Comparison of ENCODE assay signal across 11 cellular contexts in genomic region chr11:58640386-58641023, GRCh38. TPM values are rescaled to one million over a fixed set of nuclear protein-coding genes. Genes with fewer than 3 reads are reported as not detected.
DNase-seq lines count a peak whose midpoint lies in the region; ATAC-seq lines count a peak whose summit lies in the region.
"Had no signal": no experiment of that assay in that cellular context is flagged by ENCODE, and none has a peak within 500 bp of the region (broad histone marks: within the 10 kb centered on the region; RNA-seq: fewer than 3 reads in every experiment).

No MANE protein-coding gene starts in this region.

- H3K4me3 ChIP-seq in CD4-positive, CD25-positive, alpha-beta regulatory T cell (ENCODE audit: low read depth, low read length): no peak overlapping the region
- peak overlapping the region in 1 of 2 donors; percentile 43 for H3K4me3 ChIP-seq in mucosa of rectum (ENCODE audit: low read length in 2 of 2)

- H3K4me1 Mint-ChIP-seq in CD4-positive, CD25-positive, alpha-beta regulatory T cell: peaks cover 14 to 27% (median 18%) of the 10 kb centered on the region in 4 donors
- H3K4me1 Mint-ChIP-seq in activated CD8-positive, alpha-beta T cell treated with anti-CD3 and anti-CD28 coated beads, Interleukin-2, amount 10 ng/mL, durations not matched to agents 7 days and 5 days (ENCODE audit: low read depth): peaks cover 13% of the 10 kb centered on the region
- peaks cover 9% of the 10 kb centered on the region for H3K4me1 Mint-ChIP-seq in activated CD4-positive, alpha-beta memory T cell treated with anti-CD3 and anti-CD28 coated beads, Interleukin-2, amount 10 ng/mL, durations not matched to agents 7 days and 5 days

- peak; percentile 74 to 76 for ATAC-seq in CD4-positive, CD25-positive, alpha-beta regulatory T cell (ENCODE audit: low read depth in 2 of 2)
- ATAC-seq in GM18861 (IDR thresholded peaks at IDR 0.05; ENCODE audit: unreplicated experiment) (peak; percentile 49), GM21515 (IDR thresholded peaks at IDR 0.05; ENCODE audit: unreplicated experiment) (no peak), HG02623 (IDR thresholded peaks at IDR 0.05; ENCODE audit: unreplicated experiment) (no peak)
- ATAC-seq in activated CD8-positive, alpha-beta T cell treated with anti-CD3 and anti-CD28 coated beads, Interleukin-2, amount 10 ng/mL, durations not matched to agents 7 days and 5 days: peak; percentile 67
- ATAC-seq: esophagus mucosa had no signal

- H3K36me3 ChIP-seq in CD4-positive, CD25-positive, alpha-beta regulatory T cell (ENCODE audit: control insufficient read depth, insufficient read depth, low read length): no peaks in the 10 kb centered on the region
- H3K36me3 ChIP-seq in mucosa of rectum (ENCODE audit: control insufficient read depth in 2 of 2, insufficient read depth in 2 of 2, low read length in 2 of 2): no peaks in the 10 kb centered on the region

- peak in 2 of 3 donors; percentile 35 to 61 for DNase-seq in CD4-positive, CD25-positive, alpha-beta regulatory T cell
- DNase-seq in activated CD8-positive, alpha-beta T cell treated with anti-CD3 and anti-CD28 coated beads, Interleukin-2, amount 10 ng/mL, durations not matched to agents 7 days and 5 days: no peak
- no peak for DNase-seq in activated CD4-positive, alpha-beta memory T cell treated with anti-CD3 and anti-CD28 coated beads, Interleukin-2, amount 10 ng/mL, durations not matched to agents 7 days and 5 days
- no peak for DNase-seq in DMS79 treated with DMSO at 0.1 percent for 48 hours (lab: John Stamatoyannopoulos, UW)
- DNase-seq: Calu3, caudate nucleus had no signal

- peak overlapping the region; percentile 45 to 84 (median 62) for H3K27ac Mint-ChIP-seq in CD4-positive, CD25-positive, alpha-beta regulatory T cell
- H3K27ac Mint-ChIP-seq in activated CD8-positive, alpha-beta T cell treated with anti-CD3 and anti-CD28 coated beads, Interleukin-2, amount 10 ng/mL, durations not matched to agents 7 days and 5 days: peak overlapping the region; percentile 33
- no peak overlapping the region for H3K27ac Mint-ChIP-seq in activated CD4-positive, alpha-beta memory T cell treated with anti-CD3 and anti-CD28 coated beads, Interleukin-2, amount 10 ng/mL, durations not matched to agents 7 days and 5 days

- no peak overlapping the region for H3K9ac ChIP-seq in mucosa of rectum (ENCODE audit: low read depth in 1 of 2, low read length in 2 of 2)

- peaks cover 0 to 2% (median 0%) of the 10 kb centered on the region in 7 donors for H3K9me3 Mint-ChIP-seq in CD4-positive, CD25-positive, alpha-beta regulatory T cell
- H3K9me3 Mint-ChIP-seq in activated CD8-positive, alpha-beta T cell treated with anti-CD3 and anti-CD28 coated beads, Interleukin-2, amount 10 ng/mL, durations not matched to agents 7 days and 5 days (ENCODE audit: insufficient read depth): no peaks in the 10 kb centered on the region
- peaks cover 3% of the 10 kb centered on the region for H3K9me3 Mint-ChIP-seq in activated CD4-positive, alpha-beta memory T cell treated with anti-CD3 and anti-CD28 coated beads, Interleukin-2, amount 10 ng/mL, durations not matched to agents 7 days and 5 days

- no peaks in the 10 kb centered on the region for H3K27me3 Mint-ChIP-seq in CD4-positive, CD25-positive, alpha-beta regulatory T cell
- no peaks in the 10 kb centered on the region for H3K27me3 Mint-ChIP-seq in activated CD8-positive, alpha-beta T cell treated with anti-CD3 and anti-CD28 coated beads, Interleukin-2, amount 10 ng/mL, durations not matched to agents 7 days and 5 days (ENCODE audit: low read depth)
- H3K27me3 Mint-ChIP-seq in activated CD4-positive, alpha-beta memory T cell treated with anti-CD3 and anti-CD28 coated beads, Interleukin-2, amount 10 ng/mL, durations not matched to agents 7 days and 5 days: peaks cover 2% of the 10 kb centered on the region

- no peak overlapping the region for H3K27ac ChIP-seq in CD4-positive, CD25-positive, alpha-beta regulatory T cell (ENCODE audit: insufficient read depth, low read length, poor library complexity, severe bottlenecking)
- H3K27ac ChIP-seq in mucosa of rectum (ENCODE audit: low read depth in 2 of 2, low read length in 2 of 2): peak overlapping the region; percentile 34 to 43

- H3K4me1 ChIP-seq in CD4-positive, CD25-positive, alpha-beta regulatory T cell (ENCODE audit: control insufficient read depth, insufficient read depth, low read length, poor library complexity, severe bottlenecking): peaks cover 20% of the 10 kb centered on the region
- H3K4me1 ChIP-seq in mucosa of rectum (ENCODE audit: control insufficient read depth in 2 of 2, insufficient read depth in 2 of 2, low read length in 2 of 2): peaks cover 14 to 33% of the 10 kb centered on the region in 2 donors

- CTCF ChIA-PET in activated CD8-positive, alpha-beta T cell treated with anti-CD3 and anti-CD28 coated beads, Interleukin-2, amount 10 ng/mL, durations not matched to agents 7 days and 5 days (lab: Charles Lee): interaction anchor here (0.7 to 4.0 kb wide), 6 partner anchors 11 to 117 kb away, joined by 3 to 36 read pairs (median 4); no protein-coding TSS in a partner anchor
- CTCF ChIA-PET in activated CD4-positive, alpha-beta memory T cell treated with anti-CD3 and anti-CD28 coated beads, Interleukin-2, amount 10 ng/mL, durations not matched to agents 7 days and 5 days (lab: Charles Lee): interaction anchor here (1.4 kb wide), 1 partner anchor 11 kb away, joined by 8 read pairs; no protein-coding TSS in a partner anchor

- peaks cover 0 to 3% of the 10 kb centered on the region in 2 experiments for H3K9me3 ChIP-seq in CD4-positive, CD25-positive, alpha-beta regulatory T cell (ENCODE audit: control insufficient read depth in 2 of 2, low read length in 2 of 2)
- no peaks in the 10 kb centered on the region for H3K9me3 ChIP-seq in mucosa of rectum (ENCODE audit: control insufficient read depth in 2 of 2, low read length in 2 of 2)

- H3K4me3 Mint-ChIP-seq in CD4-positive, CD25-positive, alpha-beta regulatory T cell: peak overlapping the region in 2 of 4 donors; percentile 28 to 79
- H3K4me3 Mint-ChIP-seq in activated CD8-positive, alpha-beta T cell treated with anti-CD3 and anti-CD28 coated beads, Interleukin-2, amount 10 ng/mL, durations not matched to agents 7 days and 5 days: no peak overlapping the region
- no peak overlapping the region for H3K4me3 Mint-ChIP-seq in activated CD4-positive, alpha-beta memory T cell treated with anti-CD3 and anti-CD28 coated beads, Interleukin-2, amount 10 ng/mL, durations not matched to agents 7 days and 5 days

- H3K27me3 ChIP-seq in CD4-positive, CD25-positive, alpha-beta regulatory T cell (ENCODE audit: control insufficient read depth, insufficient read depth, low read length): no peaks in the 10 kb centered on the region
- no peaks in the 10 kb centered on the region for H3K27me3 ChIP-seq in mucosa of rectum (ENCODE audit: control insufficient read depth in 2 of 2, insufficient read depth in 2 of 2, low read length in 2 of 2)

- POLR2A ChIA-PET in activated CD8-positive, alpha-beta T cell treated with anti-CD3 and anti-CD28 coated beads, Interleukin-2, amount 10 ng/mL, durations not matched to agents 7 days and 5 days (lab: Charles Lee): interaction anchor here (1.4 kb wide), 1 partner anchor 63 kb away, joined by 5 read pairs; no protein-coding TSS in a partner anchor
- POLR2A ChIA-PET in activated CD4-positive, alpha-beta memory T cell treated with anti-CD3 and anti-CD28 coated beads, Interleukin-2, amount 10 ng/mL, durations not matched to agents 7 days and 5 days (lab: Charles Lee): no interaction called here

- no peaks in the 10 kb centered on the region for H3K36me3 Mint-ChIP-seq in CD4-positive, CD25-positive, alpha-beta regulatory T cell
- H3K36me3 Mint-ChIP-seq in activated CD8-positive, alpha-beta T cell treated with anti-CD3 and anti-CD28 coated beads, Interleukin-2, amount 10 ng/mL, durations not matched to agents 7 days and 5 days (ENCODE audit: low read depth): no peaks in the 10 kb centered on the region
- H3K36me3 Mint-ChIP-seq in activated CD4-positive, alpha-beta memory T cell treated with anti-CD3 and anti-CD28 coated beads, Interleukin-2, amount 10 ng/mL, durations not matched to agents 7 days and 5 days (ENCODE audit: low read depth): no peaks in the 10 kb centered on the region

RNA-seq across cellular contexts. Expression of gene CNTF, which starts 18.0 kb away (rescaled TPM):
- total RNA-seq in CD4-positive, CD25-positive, alpha-beta regulatory T cell: 4.9 TPM
- not detected for polyA plus RNA-seq in CD4-positive, CD25-positive, alpha-beta regulatory T cell
- 1 to 10 TPM; 2.8 to 4.2 TPM for total RNA-seq in activated CD8-positive, alpha-beta T cell treated with anti-CD3 and anti-CD28 coated beads, Interleukin-2, amount 10 ng/mL, durations not matched to agents 7 days and 5 days
- total RNA-seq in activated CD4-positive, alpha-beta memory T cell treated with anti-CD3 and anti-CD28 coated beads, Interleukin-2, amount 10 ng/mL, durations not matched to agents 7 days and 5 days: 1 to 10 TPM; 2.3 to 2.4 TPM

Comparison
In these comparisons a context has a peak if more than half of its experiments do, and no peak if none do; other contexts are left out.
1. ATAC-seq: peak in CD4-positive, CD25-positive, alpha-beta regulatory T cell (2 of 2), GM18861 (single experiment) and activated CD8-positive, alpha-beta T cell treated with anti-CD3 and anti-CD28 coated beads, Interleukin-2, amount 10 ng/mL, durations not matched to agents 7 days and 5 days (single experiment); none in GM21515 (single experiment) and HG02623 (single experiment).
2. DNase-seq: peak in CD4-positive, CD25-positive, alpha-beta regulatory T cell (2 of 3); none in activated CD8-positive, alpha-beta T cell treated with anti-CD3 and anti-CD28 coated beads, Interleukin-2, amount 10 ng/mL, durations not matched to agents 7 days and 5 days (single experiment), activated CD4-positive, alpha-beta memory T cell treated with anti-CD3 and anti-CD28 coated beads, Interleukin-2, amount 10 ng/mL, durations not matched to agents 7 days and 5 days (single experiment) and DMS79 treated with DMSO at 0.1 percent for 48 hours (single experiment).